Comparison of ENCODE assay signal across 17 cellular contexts in the genomic region with DNA sequence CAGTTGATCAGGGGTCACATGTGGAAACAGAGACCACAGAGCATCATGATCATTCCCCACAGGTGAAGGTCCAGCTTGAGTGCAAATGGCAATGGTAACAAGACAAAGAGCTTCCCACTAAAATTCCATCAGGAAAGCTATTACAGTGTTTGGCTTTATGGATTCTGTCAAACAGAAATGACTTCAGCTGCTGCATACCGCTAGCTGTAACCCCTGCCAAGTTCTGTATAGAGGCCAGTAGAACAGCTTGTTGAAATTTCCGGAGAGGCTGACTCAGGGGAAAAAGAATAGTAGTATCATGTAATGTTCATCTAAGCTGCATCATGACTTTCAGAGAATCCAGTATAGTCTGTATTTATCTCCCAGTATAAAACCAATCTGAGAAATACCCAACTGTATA.
DNase-seq lines count a peak whose midpoint lies in the region; ATAC-seq and TF ChIP-seq lines count a peak whose summit lies in the region.
"Had no signal": no experiment of that assay in that cellular context is flagged by ENCODE, and none has a peak within 500 bp of the region (broad histone marks: within the 10 kb centered on the region; RNA-seq: fewer than 3 reads in every experiment).

No MANE protein-coding gene starts in this region.

- H3K27me3 Mint-ChIP-seq in naive thymus-derived CD8-positive, alpha-beta T cell = no peaks in the 10 kb centered on the region
- H3K27me3 Mint-ChIP-seq: activated CD4-positive, alpha-beta T cell treated with anti-CD3 and anti-CD28 coated beads for 36 hours; effector memory CD8-positive, alpha-beta T cell had no signal

- H3K27ac Mint-ChIP-seq in naive thymus-derived CD8-positive, alpha-beta T cell = no peak overlapping the region
- H3K27ac Mint-ChIP-seq: activated CD4-positive, alpha-beta T cell treated with anti-CD3 and anti-CD28 coated beads for 36 hours; effector memory CD8-positive, alpha-beta T cell had no signal

- in situ Hi-C loops in astrocyte of the spinal cord (cut with HindIII; ENCODE audit: low sequenced_read_pairs) = no loop called here

- TF ChIP-seq CTCF in heart left ventricle (IDR thresholded peaks at IDR 0.05) = no peak
- TF ChIP-seq CTCF in astrocyte of the spinal cord (IDR thresholded peaks at IDR 0.05; ENCODE audit: low read depth, low read length) = no peak

- intact Hi-C loops in heart left ventricle (cut with DNase I) (no loop called here), Right ventricle myocardium superior (cut with DNase I) (no loop called here)

- TF ChIP-seq POLR2A in heart left ventricle (IDR thresholded peaks at IDR 0.05) = no peak

- H3K9me3 Mint-ChIP-seq in naive thymus-derived CD8-positive, alpha-beta T cell = peaks cover 0 to 35% (median 8%) of the 10 kb centered on the region in 9 donors

- POLR2A ChIA-PET in naive thymus-derived CD8-positive, alpha-beta T cell (lab: Charles Lee) = no interaction called here

- 11 to 28% (median 19%) methylated on average over 2 of the region's 2 CpGs for WGBS in heart left ventricle, 4 donors

- H3K36me3 ChIP-seq in heart left ventricle = no peaks in the 10 kb centered on the region
- H3K36me3 ChIP-seq: transverse colon had no signal

- no peaks in the 10 kb centered on the region for H3K27me3 ChIP-seq in heart left ventricle
- H3K27me3 ChIP-seq: transverse colon had no signal

- H3K36me3 Mint-ChIP-seq in naive thymus-derived CD8-positive, alpha-beta T cell = no peaks in the 10 kb centered on the region

- no peaks in the 10 kb centered on the region for H3K4me1 Mint-ChIP-seq in naive thymus-derived CD8-positive, alpha-beta T cell
- H3K4me1 Mint-ChIP-seq: activated CD4-positive, alpha-beta T cell treated with anti-CD3 and anti-CD28 coated beads for 36 hours had no signal

- DNase-seq in heart left ventricle (no peak), Right ventricle myocardium superior (no peak), astrocyte of the spinal cord (ENCODE audit: low read depth, low spot score) (peak; percentile 80), fibroblast of the conjunctiva (ENCODE audit: low read depth) (peak; percentile 50), caudate nucleus (lab: John Stamatoyannopoulos, UW) (no peak)
- no peak for DNase-seq in naive thymus-derived CD8-positive, alpha-beta T cell
- DNase-seq: activated CD4-positive, alpha-beta T cell treated with anti-CD3 and anti-CD28 coated beads for 36 hours; activated T-cell treated with anti-CD3 and anti-CD28 coated beads, Interleukin-2, amount 50 U/mL, for 1 hour; effector memory CD8-positive, alpha-beta T cell; hippocampal formation; mesendoderm; NCI-H2171 treated with DMSO at 0.1 percent for 48 hours; stimulated activated CD8-positive, alpha-beta memory T cell treated with anti-CD3 and anti-CD28 coated beads, Interleukin-4, amount 100 ng/mL, for 48 hours; transverse colon had no signal

- H3K4me3 Mint-ChIP-seq in naive thymus-derived CD8-positive, alpha-beta T cell = no peak overlapping the region
- H3K4me3 Mint-ChIP-seq: activated CD4-positive, alpha-beta T cell treated with anti-CD3 and anti-CD28 coated beads for 36 hours; effector memory CD8-positive, alpha-beta T cell had no signal

- H3K9me3 ChIP-seq in heart left ventricle = no peaks in the 10 kb centered on the region
- H3K9me3 ChIP-seq: transverse colon had no signal

- peaks cover 0 to 3% (median 0%) of the 10 kb centered on the region in 12 donors for H3K4me1 ChIP-seq in heart left ventricle

- peak in 3 of 4 donors; percentile 70 to 81 (median 71) for ATAC-seq in heart left ventricle
- ATAC-seq in Right ventricle myocardium superior (ENCODE audit: poor library complexity) = no peak
- ATAC-seq in HG02798 (IDR thresholded peaks at IDR 0.05; ENCODE audit: poor library complexity, unreplicated experiment) = no peak
- no peak for ATAC-seq in GM18868 (IDR thresholded peaks at IDR 0.05; ENCODE audit: unreplicated experiment)
- ATAC-seq in naive thymus-derived CD8-positive, alpha-beta T cell = no peak
- ATAC-seq: activated CD4-positive, alpha-beta T cell treated with anti-CD3 and anti-CD28 coated beads for 36 hours; effector memory CD8-positive, alpha-beta T cell had no signal

- no peak overlapping the region for H3K4me3 ChIP-seq in heart left ventricle
- no peak overlapping the region for H3K4me3 ChIP-seq in astrocyte of the spinal cord (ENCODE audit: low read depth, low read length)
- H3K4me3 ChIP-seq: transverse colon had no signal

- no peak overlapping the region for H3K27ac ChIP-seq in heart left ventricle
- no peak overlapping the region for H3K27ac ChIP-seq in caudate nucleus (ENCODE audit: low read depth, low read length)
- H3K27ac ChIP-seq: HL-60, transverse colon had no signal

Comparison
In these comparisons a context has a peak if more than half of its experiments do, and no peak if none do; other contexts are left out.
1. ATAC-seq: peak in heart left ventricle (3 of 4); none in Right ventricle myocardium superior (single experiment), HG02798 (single experiment), GM18868 (single experiment) and naive thymus-derived CD8-positive, alpha-beta T cell (0 of 2).
2. DNase-seq: peak in astrocyte of the spinal cord (single experiment) and fibroblast of the conjunctiva (single experiment); none in heart left ventricle (0 of 5), Right ventricle myocardium superior (single experiment), caudate nucleus (0 of 61) and naive thymus-derived CD8-positive, alpha-beta T cell (0 of 10).